ENCODE assay signal across 8 cellular contexts in the genomic region with DNA sequence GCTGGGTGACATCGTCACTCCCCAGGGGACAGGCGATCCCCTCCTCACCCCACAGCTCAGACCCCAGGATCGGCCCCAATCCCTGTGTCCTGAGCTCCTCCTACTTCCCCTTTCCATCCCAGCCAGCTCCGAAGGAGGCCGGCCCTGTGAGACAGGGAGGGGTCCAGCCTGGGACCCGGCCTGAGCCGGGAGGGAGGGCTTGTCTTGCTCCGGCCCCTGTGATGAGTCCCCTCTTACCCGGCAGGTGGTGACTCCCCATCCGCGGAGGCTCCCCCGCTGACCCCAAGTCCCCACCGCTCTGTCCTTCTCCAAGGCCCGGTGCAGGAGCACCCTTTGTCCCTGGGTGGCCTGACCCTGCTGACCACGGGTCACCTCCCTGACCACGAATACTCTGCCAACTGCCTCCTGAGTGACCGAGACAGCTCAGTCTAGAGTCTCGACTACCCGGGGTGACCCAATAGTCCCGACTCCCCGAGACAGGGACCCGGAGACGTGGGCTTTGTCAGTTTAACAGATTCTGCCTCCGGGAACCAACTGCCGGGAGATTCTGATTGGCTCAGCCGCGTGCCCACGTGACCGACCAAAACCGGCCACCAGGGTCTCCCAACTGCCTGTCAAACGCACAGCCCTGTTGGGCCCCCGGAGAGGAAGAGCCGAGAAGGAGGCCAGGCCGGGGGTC.
DNase-seq lines count a peak whose midpoint lies in the region; ATAC-seq lines count a peak whose summit lies in the region.

No MANE protein-coding gene starts in this region.

- DNase-seq in EL (peak; percentile 72), astrocyte of the hippocampus (ENCODE audit: low read depth, low spot score) (peak; percentile 75), inferior parietal cortex (ENCODE audit: extremely low spot score) (peak; percentile 40), LoVo (ENCODE audit: low spot score) (no peak)
- no peak for DNase-seq in stimulated activated effector memory CD8-positive, alpha-beta T cell treated with anti-CD3 and anti-CD28 coated beads, Interleukin-12 subunit alpha, Interleukin-12 subunit beta, amount 100 ng/mL, for 72 hours (ENCODE audit: low spot score in 2 of 2)

- H3K4me3 Mint-ChIP-seq in stimulated activated effector memory CD8-positive, alpha-beta T cell treated with anti-CD3 and anti-CD28 coated beads, Interleukin-12 subunit alpha, Interleukin-12 subunit beta, amount 100 ng/mL, for 72 hours: no peak overlapping the region

- H3K36me3 Mint-ChIP-seq in stimulated activated effector memory CD8-positive, alpha-beta T cell treated with anti-CD3 and anti-CD28 coated beads, Interleukin-12 subunit alpha, Interleukin-12 subunit beta, amount 100 ng/mL, for 72 hours: no peaks in the 10 kb centered on the region

- peak; percentile 63 for ATAC-seq in HG03354 (IDR thresholded peaks at IDR 0.05; ENCODE audit: poor library complexity, severe bottlenecking, unreplicated experiment)
- peak; percentile 24 for ATAC-seq in stimulated activated effector memory CD8-positive, alpha-beta T cell treated with anti-CD3 and anti-CD28 coated beads, Interleukin-12 subunit alpha, Interleukin-12 subunit beta, amount 100 ng/mL, for 72 hours
- ATAC-seq in HG02840 (IDR thresholded peaks at IDR 0.05; ENCODE audit: low FRiP score, unreplicated experiment): no peak
- no peak for ATAC-seq in HG02571 (IDR thresholded peaks at IDR 0.05; ENCODE audit: unreplicated experiment)

- no peak overlapping the region for H3K27ac Mint-ChIP-seq in stimulated activated effector memory CD8-positive, alpha-beta T cell treated with anti-CD3 and anti-CD28 coated beads, Interleukin-12 subunit alpha, Interleukin-12 subunit beta, amount 100 ng/mL, for 72 hours

- H3K9me3 Mint-ChIP-seq in stimulated activated effector memory CD8-positive, alpha-beta T cell treated with anti-CD3 and anti-CD28 coated beads, Interleukin-12 subunit alpha, Interleukin-12 subunit beta, amount 100 ng/mL, for 72 hours: no peaks in the 10 kb centered on the region

- no peaks in the 10 kb centered on the region for H3K4me1 Mint-ChIP-seq in stimulated activated effector memory CD8-positive, alpha-beta T cell treated with anti-CD3 and anti-CD28 coated beads, Interleukin-12 subunit alpha, Interleukin-12 subunit beta, amount 100 ng/mL, for 72 hours

Comparison
In these comparisons a context has a peak if more than half of its experiments do, and no peak if none do; other contexts are left out.
1. DNase-seq: peak in EL (single experiment), astrocyte of the hippocampus (single experiment) and inferior parietal cortex (single experiment); none in stimulated activated effector memory CD8-positive, alpha-beta T cell treated with anti-CD3 and anti-CD28 coated beads, Interleukin-12 subunit alpha, Interleukin-12 subunit beta, amount 100 ng/mL, for 72 hours (0 of 2) and LoVo (single experiment).
2. ATAC-seq: peak in HG03354 (single experiment) and stimulated activated effector memory CD8-positive, alpha-beta T cell treated with anti-CD3 and anti-CD28 coated beads, Interleukin-12 subunit alpha, Interleukin-12 subunit beta, amount 100 ng/mL, for 72 hours (single experiment); none in HG02840 (single experiment) and HG02571 (single experiment).